In the genomic region with DNA sequence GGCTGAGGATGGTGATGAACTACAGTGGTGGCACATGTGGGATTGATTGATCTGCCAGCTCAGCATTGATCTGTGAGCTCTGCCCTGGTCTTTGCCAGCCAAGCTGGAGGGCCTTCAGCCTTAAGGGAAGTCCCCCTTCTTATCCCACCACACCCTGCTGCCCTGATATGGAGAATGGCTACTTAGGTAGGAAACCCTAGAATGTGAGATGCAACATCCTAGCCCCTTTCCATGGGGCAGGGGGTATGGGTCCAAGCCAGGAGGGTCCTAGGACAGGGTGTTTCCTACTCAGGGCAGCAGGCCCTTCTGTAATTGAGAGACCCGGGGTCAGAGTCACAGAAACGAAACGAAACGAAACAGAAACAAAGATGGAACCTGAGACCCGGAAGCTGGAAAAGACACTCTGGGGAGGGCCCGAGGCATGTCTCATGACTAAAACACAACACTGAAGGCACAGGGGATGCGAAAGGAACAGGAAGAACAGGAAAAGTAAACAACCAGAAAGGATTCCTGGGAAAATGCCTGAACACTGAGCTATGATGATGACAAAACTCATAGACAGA, we compare ENCODE assay signal across 11 cellular contexts. TPM values are rescaled to one million over a fixed set of nuclear protein-coding genes. Genes with fewer than 3 reads are reported as not detected.
A peak's percentile ranks its signal among the peaks of the same experiment; 100 is the strongest.
DNase-seq lines count a peak whose midpoint lies in the region; ATAC-seq and TF ChIP-seq lines count a peak whose summit lies in the region.
"Had no signal": no experiment of that assay in that cellular context is flagged by ENCODE, and none has a peak within 500 bp of the region (broad histone marks: within the 10 kb centered on the region; RNA-seq: fewer than 3 reads in every experiment).

No MANE protein-coding gene starts in this region.

- TF ChIP-seq CTCF in Panc1 (IDR thresholded peaks at IDR 0.05) (no peak), esophagus muscularis mucosa (IDR thresholded peaks at IDR 0.05) (no peak), psoas muscle (IDR thresholded peaks at IDR 0.05) (no peak), lower lobe of right lung (IDR thresholded peaks at IDR 0.05) (no peak)

- H3K27me3 Mint-ChIP-seq in activated CD4-positive, alpha-beta T cell treated with anti-CD3 and anti-CD28 coated beads, Interleukin-2, amount 10 ng/mL, durations not matched to agents 7 days and 5 days = peaks cover 2% of the 10 kb centered on the region

- no peak for TF ChIP-seq EP300 in esophagus muscularis mucosa (IDR thresholded peaks at IDR 0.05)

- in situ Hi-C loops in Panc1 (cut with HindIII; ENCODE audit: low pct_unique_long_range_greater_than_20kb, low sequenced_read_pairs) = no loop called here

- H3K27me3 ChIP-seq in Panc1 (ENCODE audit: control insufficient read depth, insufficient read depth, low read length) = no peaks in the 10 kb centered on the region
- H3K27me3 ChIP-seq in esophagus muscularis mucosa = no peaks in the 10 kb centered on the region
- no peaks in the 10 kb centered on the region for H3K27me3 ChIP-seq in psoas muscle (ENCODE audit: insufficient read depth in 3 of 3, low read length in 2 of 3)
- no peaks in the 10 kb centered on the region for H3K27me3 ChIP-seq in lower lobe of right lung (ENCODE audit: low read depth)

- H3K27ac ChIP-seq in Panc1 (ENCODE audit: low read length) (peak overlapping the region; percentile 49; the same call in 1 of the 2 replicates), esophagus muscularis mucosa (replicated peaks in 1 of 4) (no peak overlapping the region), psoas muscle (no peak overlapping the region), lower lobe of right lung (no peak overlapping the region)
- H3K27ac ChIP-seq: SK-N-MC had no signal

- H3K36me3 ChIP-seq in Panc1 (ENCODE audit: control insufficient read depth, insufficient read depth, low read length) (no peaks in the 10 kb centered on the region), esophagus muscularis mucosa (no peaks in the 10 kb centered on the region), psoas muscle (ENCODE audit: insufficient read depth in 1 of 2, low read depth in 1 of 2) (no peaks in the 10 kb centered on the region), lower lobe of right lung (no peaks in the 10 kb centered on the region)

- intact Hi-C loops in Panc1 (cut with micrococcal nuclease; ENCODE audit: unreplicated experiment) = no loop called here
- intact Hi-C loops in esophagus muscularis mucosa (cut with DNase I) = no loop called here
- intact Hi-C loops in psoas muscle (cut with DNase I) = no loop called here
- intact Hi-C loops in lower lobe of right lung (cut with DNase I) = no loop called here

- no peaks in the 10 kb centered on the region for H3K36me3 Mint-ChIP-seq in activated CD4-positive, alpha-beta T cell treated with anti-CD3 and anti-CD28 coated beads, Interleukin-2, amount 10 ng/mL, durations not matched to agents 7 days and 5 days (ENCODE audit: low read depth)

- TF ChIP-seq POLR2A in esophagus muscularis mucosa (IDR thresholded peaks at IDR 0.05; ENCODE audit: low read depth) = no peak

- ATAC-seq in Panc1 (peak; percentile 64), psoas muscle (peak in 3 of 4 donors; percentile 17 to 54 (median 38)), lower lobe of right lung (no peak)

- H3K4me3 ChIP-seq in Panc1 (ENCODE audit: low read depth in 2 of 2, low read length in 2 of 2) = peak overlapping the region; percentile 13 to 43; a peak in 3 of 4 replicates
- H3K4me3 ChIP-seq in esophagus muscularis mucosa = peak overlapping the region in 3 of 4 donors; percentile 15 to 25 (median 17)
- peak overlapping the region; percentile 28 for H3K4me3 ChIP-seq in psoas muscle
- H3K4me3 ChIP-seq in lower lobe of right lung = no peak overlapping the region
- H3K4me3 ChIP-seq: SK-N-MC had no signal

- H3K4me1 ChIP-seq in Panc1 (ENCODE audit: control insufficient read depth, insufficient read depth, low read length) (peaks cover 9% of the 10 kb centered on the region; the same call in 1 of the 2 replicates), esophagus muscularis mucosa (peaks cover 0 to 13% (median 2%) of the 10 kb centered on the region in 4 donors), psoas muscle (no peaks in the 10 kb centered on the region), lower lobe of right lung (no peaks in the 10 kb centered on the region)

- POLR2A ChIA-PET in Panc1 (lab: Charles Lee) = no interaction called here
- POLR2A ChIA-PET in activated CD4-positive, alpha-beta T cell treated with anti-CD3 and anti-CD28 coated beads, Interleukin-2, amount 10 ng/mL, durations not matched to agents 7 days and 5 days (lab: Charles Lee) = no interaction called here

- H3K9me3 Mint-ChIP-seq in activated CD4-positive, alpha-beta T cell treated with anti-CD3 and anti-CD28 coated beads, Interleukin-2, amount 10 ng/mL, durations not matched to agents 7 days and 5 days = no peaks in the 10 kb centered on the region

- CTCF ChIA-PET in Panc1 (lab: Charles Lee) = interaction anchor here (0.6 kb wide), 1 partner anchor 83 kb away, joined by 3 read pairs; no protein-coding TSS in a partner anchor
- CTCF ChIA-PET in activated CD4-positive, alpha-beta T cell treated with anti-CD3 and anti-CD28 coated beads, Interleukin-2, amount 10 ng/mL, durations not matched to agents 7 days and 5 days (lab: Charles Lee) = no interaction called here

- H3K27ac Mint-ChIP-seq in activated CD4-positive, alpha-beta T cell treated with anti-CD3 and anti-CD28 coated beads, Interleukin-2, amount 10 ng/mL, durations not matched to agents 7 days and 5 days = no peak overlapping the region

- no peak overlapping the region for H3K4me3 Mint-ChIP-seq in activated CD4-positive, alpha-beta T cell treated with anti-CD3 and anti-CD28 coated beads, Interleukin-2, amount 10 ng/mL, durations not matched to agents 7 days and 5 days

- DNase-seq in DMS153 treated with DMSO at 0.1 percent for 48 hours (lab: John Stamatoyannopoulos, UW; ENCODE audit: unreplicated experiment) = peak; percentile 30
- DNase-seq in Panc1 (ENCODE audit: low read depth, low spot score) = no peak
- peak; percentile 68 for DNase-seq in esophagus muscularis mucosa (ENCODE audit: extremely low spot score)
- DNase-seq in psoas muscle = no peak
- no peak for DNase-seq in activated CD4-positive, alpha-beta T cell treated with anti-CD3 and anti-CD28 coated beads, Interleukin-2, amount 10 ng/mL, durations not matched to agents 7 days and 5 days
- DNase-seq in lower lobe of right lung = no peak
- DNase-seq in HUDEP-2 (lab: John Stamatoyannopoulos, UW; ENCODE audit: unreplicated experiment in 76 of 76) = no peak
- no peak for DNase-seq in stimulated activated CD4-positive, alpha-beta T cell treated with anti-CD3 and anti-CD28 coated beads, Interleukin-2, amount 100 ng/mL, for 24 hours
- DNase-seq: activated naive CD4-positive, alpha-beta T cell treated with anti-CD3 and anti-CD28 coated beads, Interleukin-2, amount 50 U/mL, for 16 hours; stimulated activated CD4-positive, alpha-beta T cell treated with anti-CD3 and anti-CD28 coated beads, Interleukin-4, amount 100 ng/mL, for 1 hour had no signal

- no peaks in the 10 kb centered on the region for H3K4me1 Mint-ChIP-seq in activated CD4-positive, alpha-beta T cell treated with anti-CD3 and anti-CD28 coated beads, Interleukin-2, amount 10 ng/mL, durations not matched to agents 7 days and 5 days

- 49% methylated on average over 7 of the region's 7 CpGs for WGBS in esophagus muscularis mucosa
- WGBS in psoas muscle, 3 donors = 10 to 19% (median 16%) methylated on average over 7 of the region's 7 CpGs

- BruUV-seq in Panc1 (replicated peaks; lab: Mats Ljungman, UMichigan) = no TSS peak

- H3K9me3 ChIP-seq in Panc1 (ENCODE audit: control insufficient read depth, insufficient read depth, low read depth, low read length) = no peaks in the 10 kb centered on the region
- no peaks in the 10 kb centered on the region for H3K9me3 ChIP-seq in esophagus muscularis mucosa
- no peaks in the 10 kb centered on the region for H3K9me3 ChIP-seq in psoas muscle
- H3K9me3 ChIP-seq in lower lobe of right lung = no peaks in the 10 kb centered on the region

RNA-seq across cellular contexts. Expression of gene SULT1C2, which starts 16.9 kb away (rescaled TPM):
- total RNA-seq in Panc1 (2021; ENCODE audit: unreplicated experiment) = 0.31 TPM
- polyA plus RNA-seq in Panc1 (2012; ENCODE audit: insufficient read length) = 0.33 TPM
- 1 to 10 TPM in 1 of 4 donors, under 1 TPM in 1, not detected in 2; 0.66 to 1.0 TPM for total RNA-seq in esophagus muscularis mucosa
- total RNA-seq in psoas muscle = under 1 TPM in 2 of 4 donors, not detected in 2; 0.12 to 0.13 TPM
- not detected for polyA plus RNA-seq in psoas muscle
- not detected for total RNA-seq in activated CD4-positive, alpha-beta T cell treated with anti-CD3 and anti-CD28 coated beads, Interleukin-2, amount 10 ng/mL, durations not matched to agents 7 days and 5 days
- 1.2 TPM for total RNA-seq in lower lobe of right lung

RNA-seq across cellular contexts. Expression of gene SULT1C3, which starts 32.0 kb away (rescaled TPM):
- total RNA-seq in Panc1 (2021; ENCODE audit: unreplicated experiment) (not detected), esophagus muscularis mucosa (not detected), psoas muscle (not detected), lower lobe of right lung (not detected)
- not detected for polyA plus RNA-seq in Panc1 (2012; ENCODE audit: insufficient read length)
- not detected for polyA plus RNA-seq in psoas muscle
- total RNA-seq in activated CD4-positive, alpha-beta T cell treated with anti-CD3 and anti-CD28 coated beads, Interleukin-2, amount 10 ng/mL, durations not matched to agents 7 days and 5 days = not detected

Comparison
In these comparisons a context has a peak if more than half of its experiments do, and no peak if none do; other contexts are left out.
1. DNase-seq: peak in DMS153 treated with DMSO at 0.1 percent for 48 hours (single experiment) and esophagus muscularis mucosa (single experiment); none in Panc1 (single experiment), psoas muscle (0 of 2), activated CD4-positive, alpha-beta T cell treated with anti-CD3 and anti-CD28 coated beads, Interleukin-2, amount 10 ng/mL, durations not matched to agents 7 days and 5 days (single experiment), lower lobe of right lung (single experiment), HUDEP-2 (0 of 76) and stimulated activated CD4-positive, alpha-beta T cell treated with anti-CD3 and anti-CD28 coated beads, Interleukin-2, amount 100 ng/mL, for 24 hours (0 of 2).
2. ATAC-seq: peak in Panc1 (single experiment) and psoas muscle (3 of 4); none in lower lobe of right lung (0 of 2).